12 cellular contexts compared by ENCODE assay signal in genomic region chr9:91178281-91179236, GRCh38.
DNase-seq lines count a peak whose midpoint lies in the region; ATAC-seq and TF ChIP-seq lines count a peak whose summit lies in the region.
"Had no signal": no experiment of that assay in that cellular context is flagged by ENCODE, and none has a peak within 500 bp of the region (broad histone marks: within the 10 kb centered on the region; RNA-seq: fewer than 3 reads in every experiment).

No MANE protein-coding gene starts in this region.

- ATAC-seq in activated naive CD4-positive, alpha-beta T cell treated with anti-CD3 and anti-CD28 coated beads, Interleukin-2, amount 50 U/mL, for 72 hours = peak in 1 of 2 donors; percentile 58
- peak; percentile 25 for ATAC-seq in activated CD8-positive, alpha-beta T cell treated with anti-CD3 and anti-CD28 coated beads, Interleukin-2, amount 10 ng/mL, durations not matched to agents 7 days and 5 days
- ATAC-seq in upper lobe of right lung (peak; percentile 10), HG03095 (IDR thresholded peaks at IDR 0.05; ENCODE audit: unreplicated experiment) (no peak)

- H3F3A ChIP-seq in SK-N-SH (replicated peaks; ENCODE audit: insufficient read depth) = no peaks in the 10 kb centered on the region

- no peaks in the 10 kb centered on the region for H4K20me1 ChIP-seq in SK-N-SH (ENCODE audit: insufficient read depth)

- no peak overlapping the region for H2AFZ ChIP-seq in SK-N-SH (ENCODE audit: low read depth)

- H3K9me3 Mint-ChIP-seq in activated naive CD4-positive, alpha-beta T cell treated with anti-CD3 and anti-CD28 coated beads, Interleukin-2, amount 50 U/mL, for 72 hours = no peaks in the 10 kb centered on the region
- H3K9me3 Mint-ChIP-seq in activated naive CD4-positive, alpha-beta T cell treated with anti-CD3 and anti-CD28 coated beads for 36 hours = no peaks in the 10 kb centered on the region
- H3K9me3 Mint-ChIP-seq in activated CD8-positive, alpha-beta T cell treated with anti-CD3 and anti-CD28 coated beads, Interleukin-2, amount 10 ng/mL, durations not matched to agents 7 days and 5 days (ENCODE audit: insufficient read depth) = no peaks in the 10 kb centered on the region
- no peaks in the 10 kb centered on the region for H3K9me3 Mint-ChIP-seq in immature natural killer cell

- no peaks in the 10 kb centered on the region for H3K4me1 ChIP-seq in upper lobe of right lung
- H3K4me1 ChIP-seq in SK-N-SH (ENCODE audit: control insufficient read depth in 1 of 2, insufficient read depth in 2 of 2, low read depth in 1 of 2, low read length in 1 of 2) = no peaks in the 10 kb centered on the region
- H3K4me1 ChIP-seq: HAP-1 had no signal

- no peak for DNase-seq in activated naive CD4-positive, alpha-beta T cell treated with anti-CD3 and anti-CD28 coated beads, Interleukin-2, amount 50 U/mL, for 72 hours (ENCODE audit: low spot score in 2 of 2)
- DNase-seq in activated naive CD4-positive, alpha-beta T cell treated with anti-CD3 and anti-CD28 coated beads for 36 hours = no peak
- peak; percentile 21 for DNase-seq in activated CD8-positive, alpha-beta T cell treated with anti-CD3 and anti-CD28 coated beads, Interleukin-2, amount 10 ng/mL, durations not matched to agents 7 days and 5 days
- DNase-seq in immature natural killer cell = no peak
- no peak for DNase-seq in upper lobe of right lung
- no peak for DNase-seq in putamen (ENCODE audit: low spot score)
- DNase-seq in SK-N-SH = no peak
- DNase-seq: activated naive CD4-positive, alpha-beta T cell; heart left ventricle had no signal

- 88% methylated on average over 8 of the region's 15 CpGs for WGBS in SK-N-SH (ENCODE audit: low lambda C conversion rate)

- POLR2A ChIA-PET in activated CD8-positive, alpha-beta T cell treated with anti-CD3 and anti-CD28 coated beads, Interleukin-2, amount 10 ng/mL, durations not matched to agents 7 days and 5 days (lab: Charles Lee) = interaction anchor here (1.2 to 2.1 kb wide), 5 partner anchors 8 to 241 kb away, joined by 3 to 17 read pairs (median 4); no protein-coding TSS in a partner anchor
- POLR2A ChIA-PET in SK-N-SH (lab: Yijun Ruan, JAX) = no interaction called here

- H3K27ac ChIP-seq in upper lobe of right lung = no peak overlapping the region
- H3K27ac ChIP-seq in SK-N-SH (ENCODE audit: low read depth in 2 of 2, low read length in 1 of 2) = no peak overlapping the region
- H3K27ac ChIP-seq: C4-2B, heart left ventricle had no signal

- no peak overlapping the region for H3K4me2 ChIP-seq in SK-N-SH

- H3K4me3 ChIP-seq in upper lobe of right lung (no peak overlapping the region), SK-N-SH (ENCODE audit: low read depth in 2 of 2, low read length in 1 of 2) (no peak overlapping the region)
- H3K4me3 ChIP-seq: HAP-1, heart left ventricle had no signal

- no peak for TF ChIP-seq RAD21 in SK-N-SH (IDR thresholded peaks at IDR 0.05; ENCODE audit: low read length)

- intact Hi-C loops in activated naive CD4-positive, alpha-beta T cell treated with anti-CD3 and anti-CD28 coated beads for 36 hours (cut with micrococcal nuclease) = no loop called here
- intact Hi-C loops in upper lobe of right lung (cut with DNase I) = no loop called here

- H3K9ac ChIP-seq in SK-N-SH = no peak overlapping the region

- TF ChIP-seq CTCF in upper lobe of right lung (IDR thresholded peaks at IDR 0.05) = no peak
- TF ChIP-seq CTCF in SK-N-SH (IDR thresholded peaks at IDR 0.05) = no peak

- TF ChIP-seq EP300 in SK-N-SH (IDR thresholded peaks at IDR 0.05; ENCODE audit: borderline replicate concordance in 1 of 2, low read depth in 1 of 2, low read length in 1 of 2) = no peak

- H3K36me3 Mint-ChIP-seq in activated naive CD4-positive, alpha-beta T cell treated with anti-CD3 and anti-CD28 coated beads, Interleukin-2, amount 50 U/mL, for 72 hours = peaks cover 0 to 12% of the 10 kb centered on the region in 2 donors
- peaks cover 2% of the 10 kb centered on the region for H3K36me3 Mint-ChIP-seq in activated naive CD4-positive, alpha-beta T cell treated with anti-CD3 and anti-CD28 coated beads for 36 hours (ENCODE audit: low read depth)
- H3K36me3 Mint-ChIP-seq in activated CD8-positive, alpha-beta T cell treated with anti-CD3 and anti-CD28 coated beads, Interleukin-2, amount 10 ng/mL, durations not matched to agents 7 days and 5 days (ENCODE audit: low read depth) = peaks cover 13% of the 10 kb centered on the region
- H3K36me3 Mint-ChIP-seq in immature natural killer cell = no peaks in the 10 kb centered on the region

- H3K4me1 Mint-ChIP-seq in activated naive CD4-positive, alpha-beta T cell treated with anti-CD3 and anti-CD28 coated beads for 36 hours (ENCODE audit: low read depth) = peaks cover 32% of the 10 kb centered on the region
- H3K4me1 Mint-ChIP-seq in activated CD8-positive, alpha-beta T cell treated with anti-CD3 and anti-CD28 coated beads, Interleukin-2, amount 10 ng/mL, durations not matched to agents 7 days and 5 days (ENCODE audit: low read depth) = peaks cover 59% of the 10 kb centered on the region
- H3K4me1 Mint-ChIP-seq in immature natural killer cell = peaks cover 49 to 56% of the 10 kb centered on the region in 2 donors

- CTCF ChIA-PET in activated naive CD4-positive, alpha-beta T cell treated with anti-CD3 and anti-CD28 coated beads for 36 hours (lab: Charles Lee) = interaction anchor here (1.0 to 1.9 kb wide), 3 partner anchors 12 to 14 kb away, joined by 3 to 6 read pairs (median 6); no protein-coding TSS in a partner anchor
- CTCF ChIA-PET in activated CD8-positive, alpha-beta T cell treated with anti-CD3 and anti-CD28 coated beads, Interleukin-2, amount 10 ng/mL, durations not matched to agents 7 days and 5 days (lab: Charles Lee) = interaction anchor here (0.6 to 5.0 kb wide), 7 partner anchors 9 to 129 kb away, joined by 3 to 36 read pairs (median 6); no protein-coding TSS in a partner anchor
- CTCF ChIA-PET in SK-N-SH (lab: Yijun Ruan, JAX) = interaction anchor here (1.2 kb wide), 1 partner anchor 141 kb away, joined by 3 read pairs; no protein-coding TSS in a partner anchor

- no peaks in the 10 kb centered on the region for H3K79me2 ChIP-seq in SK-N-SH (ENCODE audit: insufficient read depth)

- H3K27me3 Mint-ChIP-seq in activated naive CD4-positive, alpha-beta T cell treated with anti-CD3 and anti-CD28 coated beads for 36 hours (ENCODE audit: low read depth) = no peaks in the 10 kb centered on the region
- H3K27me3 Mint-ChIP-seq in activated CD8-positive, alpha-beta T cell treated with anti-CD3 and anti-CD28 coated beads, Interleukin-2, amount 10 ng/mL, durations not matched to agents 7 days and 5 days (ENCODE audit: low read depth) = no peaks in the 10 kb centered on the region
- H3K27me3 Mint-ChIP-seq in immature natural killer cell (ENCODE audit: low read depth in 3 of 3) = peaks cover 0 to 2% (median 0%) of the 10 kb centered on the region in 3 donors

- H3K9me2 ChIP-seq in SK-N-SH = no peaks in the 10 kb centered on the region

- H3K27ac Mint-ChIP-seq in activated naive CD4-positive, alpha-beta T cell treated with anti-CD3 and anti-CD28 coated beads, Interleukin-2, amount 50 U/mL, for 72 hours = peak overlapping the region; percentile 92 to 94
- H3K27ac Mint-ChIP-seq in activated naive CD4-positive, alpha-beta T cell treated with anti-CD3 and anti-CD28 coated beads for 36 hours = no peak overlapping the region
- peak overlapping the region; percentile 94 for H3K27ac Mint-ChIP-seq in activated CD8-positive, alpha-beta T cell treated with anti-CD3 and anti-CD28 coated beads, Interleukin-2, amount 10 ng/mL, durations not matched to agents 7 days and 5 days
- H3K27ac Mint-ChIP-seq in immature natural killer cell = peak overlapping the region; percentile 73 to 90 (median 89)

- H3K9me3 ChIP-seq in upper lobe of right lung (no peaks in the 10 kb centered on the region), SK-N-SH (no peaks in the 10 kb centered on the region)
- H3K9me3 ChIP-seq: heart left ventricle had no signal

- H3K27me3 ChIP-seq in upper lobe of right lung (no peaks in the 10 kb centered on the region), SK-N-SH (ENCODE audit: insufficient read depth) (no peaks in the 10 kb centered on the region)
- H3K27me3 ChIP-seq: heart left ventricle had no signal

- H3K36me3 ChIP-seq in upper lobe of right lung (no peaks in the 10 kb centered on the region), SK-N-SH (replicated peaks in 1 of 2; ENCODE audit: control insufficient read depth in 1 of 2, insufficient read depth in 2 of 2, low read length in 1 of 2) (no peaks in the 10 kb centered on the region)
- H3K36me3 ChIP-seq: HAP-1, heart left ventricle had no signal

- H3K4me3 Mint-ChIP-seq in activated naive CD4-positive, alpha-beta T cell treated with anti-CD3 and anti-CD28 coated beads for 36 hours = no peak overlapping the region
- peak overlapping the region; percentile 55 for H3K4me3 Mint-ChIP-seq in activated CD8-positive, alpha-beta T cell treated with anti-CD3 and anti-CD28 coated beads, Interleukin-2, amount 10 ng/mL, durations not matched to agents 7 days and 5 days
- H3K4me3 Mint-ChIP-seq in immature natural killer cell = peak overlapping the region; percentile 73 to 79 (median 74)

TF ChIP-seq in SK-N-SH, 30 proteins besides CTCF, POLR2A, EP300 and RAD21 (continues in another document):
- TF ChIP-seq GATA2 (CRISPR knock-in tag; IDR thresholded peaks at IDR 0.05) (no peak), TAF1 (IDR thresholded peaks at IDR 0.05; ENCODE audit: borderline replicate concordance, low read depth, low read length) (no peak), FOXM1 (IDR thresholded peaks at IDR 0.05; ENCODE audit: low read depth) (no peak)
